In the genomic region with DNA sequence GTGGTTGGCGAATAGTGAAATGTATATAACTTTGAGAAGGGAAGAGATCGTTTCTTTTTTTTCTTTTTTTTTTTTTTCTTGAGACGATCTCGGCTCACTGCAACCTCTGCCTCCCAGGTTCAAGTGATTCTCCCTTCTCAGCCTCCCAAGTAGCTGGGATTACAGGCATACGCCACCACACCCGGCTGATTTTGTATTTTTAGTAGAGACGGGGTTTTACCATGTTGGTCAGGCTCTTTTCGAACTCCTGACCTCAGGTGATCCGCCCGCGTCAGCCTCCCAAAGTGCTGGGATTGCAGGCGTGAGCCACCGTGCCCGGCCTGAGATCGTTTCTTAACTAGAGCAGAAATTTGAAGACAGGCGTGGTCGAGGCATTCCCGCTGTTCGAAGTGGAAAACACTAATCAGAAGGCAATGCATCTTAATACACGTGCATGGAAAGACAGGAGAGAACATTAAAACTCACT, we compare ENCODE assay signal across 8 cellular contexts. TPM values are rescaled to one million over a fixed set of nuclear protein-coding genes. Genes with fewer than 3 reads are reported as not detected.
DNase-seq lines count a peak whose midpoint lies in the region; ATAC-seq and TF ChIP-seq lines count a peak whose summit lies in the region.
"Not testable (repeated sequence)": the region's sequence is repeated elsewhere in the genome, so short reads cannot be mapped to it uniquely, and the experiment has no call there.

No MANE protein-coding gene starts in this region.

- H2AFZ ChIP-seq in SU-DHL-6 (ENCODE audit: low read depth, low read length, severe bottlenecking): peak overlapping the region; percentile 93

- H3K36me3 Mint-ChIP-seq in CD14-positive monocyte: peaks cover 0 to 13% of the 10 kb centered on the region in 2 donors
- H3K36me3 Mint-ChIP-seq in IgD-negative memory B cell; activated naive CD4-positive, alpha-beta T cell treated with anti-CD3 and anti-CD28 coated beads, Interleukin-2, amount 10 ng/mL, durations not matched to agents 7 days and 5 days; nephron (ENCODE audit: low read depth): not testable (repeated sequence)
- peaks cover 12% of the 10 kb centered on the region for H3K36me3 Mint-ChIP-seq in effector memory CD8-positive, alpha-beta T cell (ENCODE audit: insufficient read depth)

- H3F3A ChIP-seq in SU-DHL-6 (ENCODE audit: insufficient read depth): not testable (repeated sequence)

- H3K27me3 ChIP-seq in SU-DHL-6 (ENCODE audit: low read length): not testable (repeated sequence)
- H3K27me3 ChIP-seq in iPS-18a (ENCODE audit: control insufficient read depth, insufficient read depth, low read length): peaks cover 10% of the 10 kb centered on the region

- H3K9me3 ChIP-seq in SU-DHL-6 (ENCODE audit: insufficient read depth, low read length); iPS-18a (ENCODE audit: control insufficient read depth, low read depth, low read length): not testable (repeated sequence)

- ATAC-seq in effector memory CD8-positive, alpha-beta T cell (replicated peaks); stimulated activated naive CD8-positive, alpha-beta T cell treated with anti-CD3 and anti-CD28 coated beads, Interleukin-15, amount 100 ng/mL, for 72 hours: not testable (repeated sequence)

- TF ChIP-seq CTCF in CD14-positive monocyte (IDR thresholded peaks at IDR 0.05); SU-DHL-6 (IDR thresholded peaks at IDR 0.05; ENCODE audit: insufficient read depth, low read length, poor library complexity, severe bottlenecking); nephron (IDR thresholded peaks at IDR 0.05; ENCODE audit: unreplicated experiment in 3 of 3): not testable (repeated sequence)

- H3K27ac ChIP-seq in SU-DHL-6 (ENCODE audit: low read depth, low read length): peak overlapping the region; percentile 64; the same call in 1 of the 2 replicates
- H3K27ac ChIP-seq in iPS-18a (ENCODE audit: low read length): not testable (repeated sequence)

- DNase-seq in CD14-positive monocyte (ENCODE audit: low spot score); activated naive CD4-positive, alpha-beta T cell treated with anti-CD3 and anti-CD28 coated beads, Interleukin-2, amount 10 ng/mL, durations not matched to agents 7 days and 5 days; effector memory CD8-positive, alpha-beta T cell; stimulated activated naive CD8-positive, alpha-beta T cell treated with anti-CD3 and anti-CD28 coated beads, Interleukin-15, amount 100 ng/mL, for 72 hours: not testable (repeated sequence)

- H3K36me3 ChIP-seq in SU-DHL-6 (ENCODE audit: low read length); iPS-18a (ENCODE audit: control insufficient read depth, low read depth, low read length): not testable (repeated sequence)

- peak overlapping the region; percentile 95 for H3K4me2 ChIP-seq in SU-DHL-6 (ENCODE audit: low read depth, low read length, poor library complexity, severe bottlenecking)

- not testable (repeated sequence) for H3K4me1 ChIP-seq in iPS-18a (ENCODE audit: control insufficient read depth, low read depth, low read length)

- peak overlapping the region; percentile 68 for H3K9ac ChIP-seq in SU-DHL-6 (ENCODE audit: low read length)
- not testable (repeated sequence) for H3K9ac ChIP-seq in iPS-18a (ENCODE audit: low read length)

- H3K27ac Mint-ChIP-seq in CD14-positive monocyte: peak overlapping the region; percentile 46 to 89 (median 78)
- H3K27ac Mint-ChIP-seq in IgD-negative memory B cell: peak overlapping the region; percentile 62 to 91 (median 82)
- H3K27ac Mint-ChIP-seq in activated naive CD4-positive, alpha-beta T cell treated with anti-CD3 and anti-CD28 coated beads, Interleukin-2, amount 10 ng/mL, durations not matched to agents 7 days and 5 days: peak overlapping the region; percentile 91
- peak overlapping the region; percentile 58 to 83 for H3K27ac Mint-ChIP-seq in effector memory CD8-positive, alpha-beta T cell
- H3K27ac Mint-ChIP-seq in nephron: peak overlapping the region; percentile 80 to 95 (median 88)
- peak overlapping the region in 1 of 2 donors; percentile 89 for H3K27ac Mint-ChIP-seq in stimulated activated naive CD8-positive, alpha-beta T cell treated with anti-CD3 and anti-CD28 coated beads, Interleukin-15, amount 100 ng/mL, for 72 hours

- H3K4me3 Mint-ChIP-seq in CD14-positive monocyte: peak overlapping the region; percentile 89 to 94
- peak overlapping the region; percentile 92 to 97 (median 96) for H3K4me3 Mint-ChIP-seq in IgD-negative memory B cell
- H3K4me3 Mint-ChIP-seq in activated naive CD4-positive, alpha-beta T cell treated with anti-CD3 and anti-CD28 coated beads, Interleukin-2, amount 10 ng/mL, durations not matched to agents 7 days and 5 days: peak overlapping the region; percentile 89
- peak overlapping the region; percentile 92 to 94 for H3K4me3 Mint-ChIP-seq in effector memory CD8-positive, alpha-beta T cell
- peak overlapping the region; percentile 93 to 95 (median 95) for H3K4me3 Mint-ChIP-seq in nephron
- peak overlapping the region; percentile 91 to 92 for H3K4me3 Mint-ChIP-seq in stimulated activated naive CD8-positive, alpha-beta T cell treated with anti-CD3 and anti-CD28 coated beads, Interleukin-15, amount 100 ng/mL, for 72 hours

- H3K4me1 Mint-ChIP-seq in CD14-positive monocyte (peaks cover 36% of the 10 kb centered on the region), IgD-negative memory B cell (peaks cover 13 to 22% (median 22%) of the 10 kb centered on the region in 3 donors), nephron (peaks cover 25% of the 10 kb centered on the region)
- peaks cover 36% of the 10 kb centered on the region for H3K4me1 Mint-ChIP-seq in activated naive CD4-positive, alpha-beta T cell treated with anti-CD3 and anti-CD28 coated beads, Interleukin-2, amount 10 ng/mL, durations not matched to agents 7 days and 5 days
- peaks cover 27 to 33% of the 10 kb centered on the region in 2 donors for H3K4me1 Mint-ChIP-seq in effector memory CD8-positive, alpha-beta T cell (ENCODE audit: low read depth in 2 of 2)
- peaks cover 36% of the 10 kb centered on the region for H3K4me1 Mint-ChIP-seq in stimulated activated naive CD8-positive, alpha-beta T cell treated with anti-CD3 and anti-CD28 coated beads, Interleukin-15, amount 100 ng/mL, for 72 hours

- not testable (repeated sequence) for H4K20me1 ChIP-seq in SU-DHL-6 (ENCODE audit: low read depth, low read length)

- H3K9me3 Mint-ChIP-seq in CD14-positive monocyte; IgD-negative memory B cell; activated naive CD4-positive, alpha-beta T cell treated with anti-CD3 and anti-CD28 coated beads, Interleukin-2, amount 10 ng/mL, durations not matched to agents 7 days and 5 days; effector memory CD8-positive, alpha-beta T cell; nephron; stimulated activated naive CD8-positive, alpha-beta T cell treated with anti-CD3 and anti-CD28 coated beads, Interleukin-15, amount 100 ng/mL, for 72 hours: not testable (repeated sequence)

- not testable (repeated sequence) for H3K27me3 Mint-ChIP-seq in CD14-positive monocyte (ENCODE audit: low read depth in 3 of 3); IgD-negative memory B cell; activated naive CD4-positive, alpha-beta T cell treated with anti-CD3 and anti-CD28 coated beads, Interleukin-2, amount 10 ng/mL, durations not matched to agents 7 days and 5 days; effector memory CD8-positive, alpha-beta T cell; nephron (ENCODE audit: low read depth); stimulated activated naive CD8-positive, alpha-beta T cell treated with anti-CD3 and anti-CD28 coated beads, Interleukin-15, amount 100 ng/mL, for 72 hours

- intact Hi-C loops in CD14-positive monocyte (cut with micrococcal nuclease): loop anchor here (5.0 to 10.0 kb wide), 2 partner anchors 55 to 68 kb away; partner anchors contain the start of genes TAF5L (in 2 of the 2), URB2 (in 2 of the 2) and NUP133 (in 1 of the 2)

- H3K4me3 ChIP-seq in SU-DHL-6 (ENCODE audit: insufficient read depth, low read length, poor library complexity, severe bottlenecking): peak overlapping the region; percentile 68
- peak overlapping the region; percentile 83 for H3K4me3 ChIP-seq in iPS-18a (ENCODE audit: low read length)

- CTCF ChIA-PET in activated naive CD4-positive, alpha-beta T cell treated with anti-CD3 and anti-CD28 coated beads, Interleukin-2, amount 10 ng/mL, durations not matched to agents 7 days and 5 days (lab: Charles Lee): interaction anchor here (0.8 to 1.2 kb wide), 2 partner anchors 64 to 67 kb away, joined by 3 to 5 read pairs; partner anchors contain the start of genes TAF5L and URB2

- peaks cover 35% of the 10 kb centered on the region for H3K79me2 ChIP-seq in SU-DHL-6 (ENCODE audit: insufficient read depth, low read length)

- not testable (repeated sequence) for H3K9me2 ChIP-seq in SU-DHL-6 (replicated peaks; ENCODE audit: insufficient read depth, low read length)

RNA-seq across cellular contexts. Expression of gene ABCB10, which starts 0.9 kb away (rescaled TPM):
- polyA plus RNA-seq in CD14-positive monocyte: 10 to 100 TPM in 1 of 2 donors, 1 to 10 TPM in 1; 5.4 to 12.9 TPM
- 3.9 TPM for polyA plus RNA-seq in IgD-negative memory B cell

RNA-seq across cellular contexts. Expression of gene NUP133, which starts 51.2 kb away (rescaled TPM):
- polyA plus RNA-seq in CD14-positive monocyte (10 to 100 TPM; 12.4 to 12.8 TPM), IgD-negative memory B cell (16.3 TPM)
